In the genomic region with DNA sequence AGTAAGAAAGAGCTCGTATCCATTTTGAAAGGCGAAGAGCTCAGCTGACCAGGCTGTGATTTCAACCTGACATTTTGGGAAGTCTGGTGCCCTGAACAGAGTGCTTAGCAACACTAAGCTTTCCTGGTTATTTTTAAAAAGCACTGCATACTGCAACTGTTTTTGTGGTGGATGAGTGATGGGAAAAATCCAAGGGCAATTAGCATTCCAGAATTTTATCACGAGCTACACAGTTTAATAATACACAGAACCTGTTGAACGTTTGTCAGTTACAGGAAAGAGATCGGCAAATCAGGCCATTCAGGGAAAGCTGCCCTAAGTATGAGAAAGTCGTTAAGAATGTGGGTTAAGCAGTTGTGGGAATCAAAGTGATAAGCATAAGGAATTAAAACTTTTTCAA, we compare ENCODE assay signal across 13 cellular contexts. TPM values are rescaled to one million over a fixed set of nuclear protein-coding genes. Genes with fewer than 3 reads are reported as not detected.
A peak's percentile ranks its signal among the peaks of the same experiment; 100 is the strongest.
DNase-seq lines count a peak whose midpoint lies in the region; ATAC-seq, FAIRE-seq and TF ChIP-seq lines count a peak whose summit lies in the region.
"Had no signal": no experiment of that assay in that cellular context is flagged by ENCODE, and none has a peak within 500 bp of the region (broad histone marks: within the 10 kb centered on the region; RNA-seq: fewer than 3 reads in every experiment).

No MANE protein-coding gene starts in this region.

- peaks cover 24% of the 10 kb centered on the region for H3K4me1 ChIP-seq in cardiac muscle cell (ENCODE audit: low read depth)
- peaks cover 0 to 24% (median 8%) of the 10 kb centered on the region in 3 donors for H3K4me1 ChIP-seq in pancreas
- H3K4me1 ChIP-seq: BLaER1 had no signal

- H3K36me3 ChIP-seq in cardiac muscle cell, result no peaks in the 10 kb centered on the region
- H3K36me3 ChIP-seq in pancreas, result no peaks in the 10 kb centered on the region

- no peaks in the 10 kb centered on the region for H3K27me3 ChIP-seq in AG04450 (ENCODE audit: control insufficient read depth, insufficient read depth, low read length)
- no peaks in the 10 kb centered on the region for H3K27me3 ChIP-seq in cardiac muscle cell
- H3K27me3 ChIP-seq in pancreas, result no peaks in the 10 kb centered on the region
- no peaks in the 10 kb centered on the region for H3K27me3 ChIP-seq in dorsolateral prefrontal cortex
- H3K27me3 ChIP-seq: BLaER1 had no signal

- FAIRE-seq in pancreas (lab: Jason Lieb, UNC), result peak; percentile 51

- WGBS in pancreas, 2 donors, result 17 to 24% methylated on average over 6 of the region's 6 CpGs

- H3K27ac ChIP-seq in AG04450 (ENCODE audit: low read depth, low read length) (peak overlapping the region; percentile 80), cardiac muscle cell (peak overlapping the region; percentile 91), pancreas (peak overlapping the region; percentile 9 to 77 (median 42)), dorsolateral prefrontal cortex (no peak overlapping the region)
- H3K27ac ChIP-seq: BLaER1 had no signal

- H3K4me3 ChIP-seq in AG04450 (ENCODE audit: low read depth, low read length), result no peak overlapping the region
- no peak overlapping the region for H3K4me3 ChIP-seq in cardiac muscle cell
- no peak overlapping the region for H3K4me3 ChIP-seq in pancreas
- H3K4me3 ChIP-seq in dorsolateral prefrontal cortex, result no peak overlapping the region
- H3K4me3 ChIP-seq: BLaER1 had no signal

- CTCF ChIA-PET in AG04450 (lab: Charles Lee) (interaction anchor here (1.4 kb wide), 1 partner anchor 686 kb away, joined by 3 read pairs; no protein-coding TSS in a partner anchor), HEK293T (lab: Yijun Ruan, JAX) (no interaction called here)

- no peak for TF ChIP-seq CTCF in AG04450 (IDR thresholded peaks at IDR 0.05; ENCODE audit: low read depth, low read length)
- TF ChIP-seq CTCF in cardiac muscle cell (IDR thresholded peaks at IDR 0.05; ENCODE audit: low read depth, low read length), result no peak
- TF ChIP-seq CTCF in pancreas (IDR thresholded peaks at IDR 0.05), result no peak
- no peak for TF ChIP-seq CTCF in dorsolateral prefrontal cortex (IDR thresholded peaks at IDR 0.05 in 54 of 56, conservative IDR thresholded peaks at IDR 0.05 in 2 of 56; ENCODE audit: low read depth in 1 of 56, partially characterized antibody in 56 of 56)

- H3K9me3 ChIP-seq in AG04450 (ENCODE audit: control insufficient read depth, insufficient read depth, low read length) (no peaks in the 10 kb centered on the region), cardiac muscle cell (ENCODE audit: low read depth) (no peaks in the 10 kb centered on the region), pancreas (no peaks in the 10 kb centered on the region)
- H3K9me3 ChIP-seq: BLaER1 had no signal

- DNase-seq in AG04450 (ENCODE audit: low read depth, low spot score) (peak; percentile 36), SK-MEL-5 (ENCODE audit: low read depth, low spot score) (peak; percentile 57), cardiac muscle cell (ENCODE audit: low read depth in 1 of 2, low spot score in 1 of 2) (peak; percentile 38 to 92), pancreas (peak in 1 of 6 donors; percentile 29), HEK293T (ENCODE audit: extremely low spot score) (no peak), nucleus accumbens (lab: John Stamatoyannopoulos, UW) (no peak), dorsolateral prefrontal cortex (no peak), NCI-H510A treated with DMSO at 0.1 percent for 48 hours (lab: John Stamatoyannopoulos, UW) (no peak)
- DNase-seq: activated CD4-positive, alpha-beta memory T cell treated with anti-CD3 and anti-CD28 coated beads, Interleukin-2, amount 10 ng/mL, durations not matched to agents 7 days and 5 days; Kasumi-1; NCI-H69; SW 1271 had no signal

- in situ Hi-C loops in SK-MEL-5 (cut with HindIII; ENCODE audit: low pct_unique_long_range_greater_than_20kb, low sequenced_read_pairs), result no loop called here

- POLR2A ChIA-PET in AG04450 (lab: Yijun Ruan, JAX) (interaction anchor here (0.9 to 1.1 kb wide), 2 partner anchors 9 to 25 kb away, joined by 3 to 6 read pairs; a partner anchor contains a TSS), HEK293T (lab: Yijun Ruan, JAX) (no interaction called here)

- intact Hi-C loops in pancreas (cut with DNase I) (no loop called here), dorsolateral prefrontal cortex (cut with DNase I) (no loop called here)

- peak; percentile 60 to 73 (median 72) for ATAC-seq in pancreas

TF ChIP-seq in HEK293T, 16 proteins besides CTCF, POLR2A, EP300 and RAD21:
- no peak for TF ChIP-seq FOXA1 (IDR thresholded peaks at IDR 0.05)
- no peak for TF ChIP-seq ZNF384 (IDR thresholded peaks at IDR 0.05)
- no peak for TF ChIP-seq TARDBP (IDR thresholded peaks at IDR 0.05)
- no peak for TF ChIP-seq FOXM1 (IDR thresholded peaks at IDR 0.05; ENCODE audit: borderline replicate concordance)
- no peak for TF ChIP-seq FOXK2 (IDR thresholded peaks at IDR 0.05)
- TF ChIP-seq ARNT (IDR thresholded peaks at IDR 0.05), result no peak

RNA-seq across cellular contexts. Expression of a gene that starts 25.9 kb away (rescaled TPM):
- polyA plus RNA-seq in AG04450 (2011; rRNA removed), result 41.1 and 57.6 TPM in 2 replicates
- 39.8 and 66.6 TPM in 2 replicates for polyA minus RNA-seq in AG04450 (2011; rRNA and poly(A)+ RNA removed)
- 133 and 137 TPM in 2 replicates for total RNA-seq in SK-MEL-5 (2014; rRNA removed; shearing (Covaris generic))
- 64.3 and 77.1 TPM in 2 replicates for polyA plus RNA-seq in SK-MEL-5 (2015; cell fraction: cytosol; rRNA removed)
- polyA plus RNA-seq in SK-MEL-5 (2015; cell fraction: nucleus; rRNA removed), result 188 and 209 TPM in 2 replicates
- 12.5 and 32.5 TPM in 2 replicates for total RNA-seq in cardiac muscle cell
- 27.5 and 40.2 TPM in 2 replicates for polyA plus RNA-seq in cardiac muscle cell
- total RNA-seq in pancreas, result 10 to 100 TPM; 12.2 to 22.7 (median 19.2) TPM
- polyA plus RNA-seq in pancreas, result 10 to 100 TPM; 19.2 to 34.4 TPM
- total RNA-seq in dorsolateral prefrontal cortex, result 10 to 100 TPM; 17.2 to 52.7 (median 32.9) TPM

Comparison
In these comparisons a context has a peak if more than half of its experiments do, and no peak if none do; other contexts are left out.
1. DNase-seq: peak in AG04450 (single experiment), SK-MEL-5 (single experiment) and cardiac muscle cell (2 of 2); none in HEK293T (single experiment), nucleus accumbens (0 of 56), dorsolateral prefrontal cortex (0 of 10) and NCI-H510A treated with DMSO at 0.1 percent for 48 hours (single experiment).
2. H3K27ac ChIP-seq: peak in AG04450 (single experiment), cardiac muscle cell (single experiment) and pancreas (4 of 4); none in dorsolateral prefrontal cortex (0 of 59).